In genomic region chr6:132730560-132730959, GRCh38 we compare ENCODE assay signal across 14 cellular contexts. TPM values are rescaled to one million over a fixed set of nuclear protein-coding genes. Genes with fewer than 3 reads are reported as not detected.
DNase-seq lines count a peak whose midpoint lies in the region; ATAC-seq and TF ChIP-seq lines count a peak whose summit lies in the region.
"Had no signal": no experiment of that assay in that cellular context is flagged by ENCODE, and none has a peak within 500 bp of the region (broad histone marks: within the 10 kb centered on the region; RNA-seq: fewer than 3 reads in every experiment).

No MANE protein-coding gene starts in this region.

- H3K9me3 ChIP-seq in breast epithelium (no peaks in the 10 kb centered on the region), mammary epithelial cell (replicated peaks; ENCODE audit: insufficient read depth, low read length) (no peaks in the 10 kb centered on the region), transverse colon (no peaks in the 10 kb centered on the region)

- in situ Hi-C loops in mammary epithelial cell (cut with MboI; ENCODE audit: low sequenced_read_pairs in 2 of 2) (no loop called here), transverse colon (cut with MboI; ENCODE audit: low pct_ligation_motif_present in 1 of 4, low pct_unique_long_range_greater_than_20kb in 1 of 4, low sequenced_read_pairs in 3 of 4) (no loop called here)

- TF ChIP-seq POLR2A in breast epithelium (IDR thresholded peaks at IDR 0.05) (no peak), transverse colon (IDR thresholded peaks at IDR 0.05) (no peak)

- H3K27me3 ChIP-seq in breast epithelium (no peaks in the 10 kb centered on the region), mammary epithelial cell (ENCODE audit: insufficient read depth, low read length) (no peaks in the 10 kb centered on the region), transverse colon (no peaks in the 10 kb centered on the region)

- H3K27ac Mint-ChIP-seq in MCF 10A (ENCODE audit: low read depth, unreplicated experiment), result peak overlapping the region; percentile 51
- H3K27ac Mint-ChIP-seq: activated naive CD8-positive, alpha-beta T cell treated with anti-CD3 and anti-CD28 coated beads for 36 hours had no signal

- no peak for TF ChIP-seq EP300 in transverse colon (IDR thresholded peaks at IDR 0.05; ENCODE audit: low read depth)

- H3K4me1 ChIP-seq in breast epithelium (no peaks in the 10 kb centered on the region), mammary epithelial cell (ENCODE audit: insufficient read depth, low read length) (no peaks in the 10 kb centered on the region), transverse colon (no peaks in the 10 kb centered on the region)

- no peaks in the 10 kb centered on the region for H3K9me3 Mint-ChIP-seq in MCF 10A (ENCODE audit: unreplicated experiment)
- H3K9me3 Mint-ChIP-seq: activated naive CD8-positive, alpha-beta T cell treated with anti-CD3 and anti-CD28 coated beads for 36 hours; neural crest cell had no signal

- DNase-seq in MCF 10A (ENCODE audit: unreplicated experiment) (peak; percentile 70), breast epithelium (ENCODE audit: low spot score in 2 of 2) (no peak), mammary epithelial cell (peak; percentile 50), kidney tubule cell (ENCODE audit: low spot score) (peak; percentile 85), transverse colon (no peak)
- DNase-seq in stimulated activated CD4-positive, alpha-beta T cell treated with anti-CD3 and anti-CD28 coated beads, Interleukin-12 subunit alpha, Interleukin-12 subunit beta, amount 100 ng/mL, for 4 hours, result no peak
- no peak for DNase-seq in stimulated activated CD4-positive, alpha-beta T cell treated with anti-CD3 and anti-CD28 coated beads, Interleukin-4, amount 100 ng/mL, for 1 hour
- DNase-seq: activated naive CD8-positive, alpha-beta T cell treated with anti-CD3 and anti-CD28 coated beads for 36 hours; cortex of kidney; DMS153; left ventricle myocardium superior had no signal

- intact Hi-C loops in MCF 10A (cut with micrococcal nuclease), result loop anchor here (1.0 kb wide), 1 partner anchor 34 kb away; no protein-coding TSS in a partner anchor
- intact Hi-C loops in breast epithelium (cut with DNase I; ENCODE audit: low total_unique reads), result no loop called here
- intact Hi-C loops in mammary epithelial cell (cut with micrococcal nuclease), result no loop called here
- intact Hi-C loops in transverse colon (cut with DNase I; ENCODE audit: low total_unique reads), result no loop called here

- no peak overlapping the region for H2AFZ ChIP-seq in mammary epithelial cell (ENCODE audit: low read depth, low read length)

- peaks cover 24% of the 10 kb centered on the region for H3K4me1 Mint-ChIP-seq in MCF 10A (ENCODE audit: insufficient read depth, unreplicated experiment)
- H3K4me1 Mint-ChIP-seq: neural crest cell had no signal

- H3K4me3 ChIP-seq in breast epithelium, result no peak overlapping the region
- H3K4me3 ChIP-seq in mammary epithelial cell (replicated peaks in 1 of 3; ENCODE audit: insufficient read depth in 1 of 3, low read depth in 2 of 3, low read length in 3 of 3), result no peak overlapping the region
- H3K4me3 ChIP-seq in transverse colon, result no peak overlapping the region

- CTCF ChIA-PET in MCF 10A (lab: Yijun Ruan, JAX) (interaction anchor here (1.0 kb wide), 1 partner anchor 15 kb away, joined by 3 read pairs; no protein-coding TSS in a partner anchor), mammary epithelial cell (lab: Charles Lee; ENCODE audit: low non-redundant PET) (no interaction called here)

- no peaks in the 10 kb centered on the region for H3K36me3 Mint-ChIP-seq in MCF 10A (ENCODE audit: insufficient read depth, unreplicated experiment)
- H3K36me3 Mint-ChIP-seq: activated naive CD8-positive, alpha-beta T cell treated with anti-CD3 and anti-CD28 coated beads for 36 hours had no signal

- TF ChIP-seq CTCF in MCF 10A (IDR thresholded peaks at IDR 0.05; ENCODE audit: unreplicated experiment) (no peak), breast epithelium (IDR thresholded peaks at IDR 0.05) (no peak), mammary epithelial cell (conservative IDR thresholded peaks at IDR 0.05 in 1 of 2, IDR thresholded peaks at IDR 0.05 in 1 of 2; ENCODE audit: extremely low read depth in 1 of 2, insufficient read depth in 1 of 2, low read depth in 1 of 2, low read length in 2 of 2) (no peak), transverse colon (IDR thresholded peaks at IDR 0.05) (no peak)

- H3K27ac ChIP-seq in breast epithelium (no peak overlapping the region), mammary epithelial cell (ENCODE audit: insufficient read depth, low read depth, low read length) (no peak overlapping the region), transverse colon (no peak overlapping the region)

- H3K4me3 Mint-ChIP-seq in MCF 10A (ENCODE audit: unreplicated experiment), result no peak overlapping the region
- H3K4me3 Mint-ChIP-seq: activated naive CD8-positive, alpha-beta T cell treated with anti-CD3 and anti-CD28 coated beads for 36 hours; neural crest cell had no signal

- dilution Hi-C loops in mammary epithelial cell (cut with HindIII; ENCODE audit: low sequenced_read_pairs), result no loop called here

- H3K9ac ChIP-seq in mammary epithelial cell (ENCODE audit: insufficient read depth, low read length), result no peak overlapping the region

- POLR2A ChIA-PET in MCF 10A (lab: Yijun Ruan, JAX), result interaction anchor here (0.6 to 5.4 kb wide), 5 partner anchors 20 to 68 kb away, joined by 3 to 38 read pairs (median 7); partner anchors contain the start of gene SLC18B1

- H3K36me3 ChIP-seq in breast epithelium (no peaks in the 10 kb centered on the region), mammary epithelial cell (ENCODE audit: insufficient read depth, low read length) (no peaks in the 10 kb centered on the region), transverse colon (no peaks in the 10 kb centered on the region)

- ATAC-seq in GM18861 (IDR thresholded peaks at IDR 0.05; ENCODE audit: unreplicated experiment), result no peak
- ATAC-seq: left ventricle myocardium superior had no signal

- H4K20me1 ChIP-seq in mammary epithelial cell (ENCODE audit: insufficient read depth, low read length), result no peaks in the 10 kb centered on the region

- H3K4me2 ChIP-seq in mammary epithelial cell (ENCODE audit: insufficient read depth, low read depth, low read length), result no peak overlapping the region

- no peaks in the 10 kb centered on the region for H3K79me2 ChIP-seq in mammary epithelial cell (ENCODE audit: insufficient read depth, low read length)

- WGBS in mammary epithelial cell (ENCODE audit: low coverage, missing lambda C conversion rate), result 65% methylated on average over 3 of the region's 3 CpGs
- 57 to 72% methylated on average over 3 of the region's 3 CpGs for WGBS in transverse colon (ENCODE audit: low coverage in 1 of 2), 2 donors

- BruUV-seq in MCF 10A (replicated peaks; lab: Mats Ljungman, UMichigan) (no TSS peak), mammary epithelial cell (replicated peaks; lab: Mats Ljungman, UMichigan) (no TSS peak)

- H3K27me3 Mint-ChIP-seq in MCF 10A (ENCODE audit: insufficient read depth, unreplicated experiment), result no peaks in the 10 kb centered on the region
- H3K27me3 Mint-ChIP-seq: activated naive CD8-positive, alpha-beta T cell treated with anti-CD3 and anti-CD28 coated beads for 36 hours had no signal

RNA-seq across cellular contexts. Expression of gene VNN1, which starts 16.7 kb away (rescaled TPM):
- 3.5 and 5.4 TPM in 2 replicates for total RNA-seq in MCF 10A (2022)
- 1 to 10 TPM in 2 of 3 donors, under 1 TPM in 1; 0.98 to 8.6 (median 2.6) TPM for total RNA-seq in breast epithelium
- total RNA-seq in mammary epithelial cell, result under 1 TPM; under 0.01 to 0.09 TPM
- polyA plus RNA-seq in mammary epithelial cell, result 0.17 TPM
- not detected for polyA minus RNA-seq in mammary epithelial cell
- 10 to 100 TPM in 1 of 4 donors, 1 to 10 TPM in 1, under 1 TPM in 1, not detected in 1; 0.75 to 39.5 (median 2.1) TPM for total RNA-seq in transverse colon
- total RNA-seq: activated naive CD8-positive, alpha-beta T cell treated with anti-CD3 and anti-CD28 coated beads for 36 hours; neural crest cell had no signal

RNA-seq across cellular contexts. Expression of gene VNN2, which starts 27.1 kb away (rescaled TPM):
- total RNA-seq in MCF 10A (2022) (not detected in 2 replicates), breast epithelium (1 to 10 TPM; 1.8 to 3.5 (median 2.9) TPM), mammary epithelial cell (not detected), transverse colon (1 to 10 TPM; 1.1 to 3.2 (median 2.8) TPM)
- not detected for polyA plus RNA-seq in mammary epithelial cell
- not detected for polyA minus RNA-seq in mammary epithelial cell
- total RNA-seq: glomerular endothelial cell, neural crest cell had no signal

Comparison
In these comparisons a context has a peak if more than half of its experiments do, and no peak if none do; other contexts are left out.
1. DNase-seq: peak in MCF 10A (single experiment), mammary epithelial cell (single experiment) and kidney tubule cell (single experiment); none in breast epithelium (0 of 2), stimulated activated CD4-positive, alpha-beta T cell treated with anti-CD3 and anti-CD28 coated beads, Interleukin-12 subunit alpha, Interleukin-12 subunit beta, amount 100 ng/mL, for 4 hours (single experiment), stimulated activated CD4-positive, alpha-beta T cell treated with anti-CD3 and anti-CD28 coated beads, Interleukin-4, amount 100 ng/mL, for 1 hour (single experiment) and transverse colon (single experiment).